Comparison of ENCODE assay signal across 31 cellular contexts in the genomic region with DNA sequence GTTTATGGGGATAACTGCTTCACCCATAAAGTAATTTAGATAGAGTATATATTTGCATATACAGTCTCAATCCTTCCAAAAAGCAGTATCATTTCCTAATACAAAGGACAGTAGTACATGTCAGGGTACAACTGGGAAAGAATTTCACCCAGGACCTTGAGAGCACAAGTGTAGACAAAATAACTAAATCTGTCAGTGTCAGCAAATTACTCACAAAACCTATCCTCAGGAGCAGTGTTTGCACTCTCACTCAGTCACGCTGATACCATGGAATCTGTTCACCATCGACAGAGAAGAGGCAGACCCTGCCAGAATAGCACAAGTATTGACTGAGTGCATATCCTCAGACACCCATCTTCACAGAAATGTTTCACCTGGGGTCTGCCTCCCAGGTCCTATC.
"Had no signal": no experiment of that assay in that cellular context is flagged by ENCODE, and none has a peak within 500 bp of the region (broad histone marks: within the 10 kb centered on the region; RNA-seq: fewer than 3 reads in every experiment).

No MANE protein-coding gene starts in this region.

- H3K4me3 ChIP-seq: adrenal gland, body of pancreas, esophagus muscularis mucosa, gastrocnemius medialis, heart left ventricle had no signal

- DNase-seq: activated CD4-positive, alpha-beta memory T cell treated with anti-CD3 and anti-CD28 coated beads for 36 hours; activated CD4-positive, alpha-beta T cell treated with anti-CD3 and anti-CD28 coated beads for 36 hours; activated CD4-positive, alpha-beta T cell treated with anti-CD3 and anti-CD28 coated beads, Interleukin-2, amount 10 ng/mL, durations not matched to agents 24 days and 14 days; activated CD4-positive, CD25-positive, alpha-beta regulatory T cell; activated CD4-positive, CD25-positive, alpha-beta regulatory T cell treated with anti-CD3 and anti-CD28 coated beads, Interleukin-2, amount 50 U/mL, for 72 hours; activated CD8-positive, alpha-beta memory T cell treated with anti-CD3 and anti-CD28 coated beads, Interleukin-2, amount 10 ng/mL, durations not matched to agents 7 days and 5 days; activated CD8-positive, alpha-beta memory T cell treated with anti-CD3 and anti-CD28 coated beads, Interleukin-2, amount 50 U/mL, for 4 hours; activated CD8-positive, alpha-beta T cell treated with anti-CD3 and anti-CD28 coated beads, Interleukin-2, amount 10 ng/mL, durations not matched to agents 7 days and 5 days; activated effector memory CD4-positive, alpha-beta T cell treated with anti-CD3 and anti-CD28 coated beads, Interleukin-2, amount 50 U/mL, for 16 hours; activated naive CD4-positive, alpha-beta T cell treated with anti-CD3 and anti-CD28 coated beads for 36 hours; activated naive CD8-positive, alpha-beta T cell treated with anti-CD3 and anti-CD28 coated beads for 36 hours; activated naive CD8-positive, alpha-beta T cell treated with anti-CD3 and anti-CD28 coated beads, Interleukin-2, amount 50 U/mL, for 24 hours; activated T-cell treated with anti-CD3 and anti-CD28 coated beads, Interleukin-2, amount 50 U/mL, for 1 hour; activated T-cell treated with anti-CD3 and anti-CD28 coated beads, Interleukin-2, amount 50 U/mL, for 48 hours; adrenal gland; amygdala; aorta; body of pancreas; caudate nucleus; cortex of kidney; dermis blood vessel endothelial cell; effector CD4-positive, alpha-beta T cell; effector memory CD8-positive, alpha-beta T cell; erythroblast; foreskin keratinocyte; gastrocnemius medialis; glutamatergic neuron; heart left ventricle; T-helper 2 cell had no signal

- ATAC-seq: activated CD4-positive, alpha-beta T cell treated with anti-CD3 and anti-CD28 coated beads for 36 hours; activated CD8-positive, alpha-beta memory T cell treated with anti-CD3 and anti-CD28 coated beads, Interleukin-2, amount 10 ng/mL, durations not matched to agents 7 days and 5 days; activated CD8-positive, alpha-beta T cell treated with anti-CD3 and anti-CD28 coated beads, Interleukin-2, amount 10 ng/mL, durations not matched to agents 7 days and 5 days; activated naive CD8-positive, alpha-beta T cell treated with anti-CD3 and anti-CD28 coated beads, Interleukin-2, amount 50 U/mL, for 24 hours; body of pancreas; effector memory CD8-positive, alpha-beta T cell; foreskin keratinocyte; gastrocnemius medialis; heart left ventricle had no signal

- H3K27ac ChIP-seq: adrenal gland, body of pancreas, esophagus muscularis mucosa, foreskin keratinocyte, gastrocnemius medialis, heart left ventricle had no signal

- FAIRE-seq: colon had no signal

- H3K4me1 ChIP-seq: adrenal gland, body of pancreas, esophagus muscularis mucosa, foreskin keratinocyte, gastrocnemius medialis, heart left ventricle had no signal

- H3K27me3 ChIP-seq: adrenal gland, body of pancreas, esophagus muscularis mucosa, foreskin keratinocyte, gastrocnemius medialis had no signal

- H3K9me3 ChIP-seq: adrenal gland, body of pancreas, esophagus muscularis mucosa, gastrocnemius medialis, heart left ventricle had no signal

- H3K36me3 ChIP-seq: adrenal gland, esophagus muscularis mucosa, gastrocnemius medialis, heart left ventricle had no signal
